19 cellular contexts compared by ENCODE assay signal in the genomic region with DNA sequence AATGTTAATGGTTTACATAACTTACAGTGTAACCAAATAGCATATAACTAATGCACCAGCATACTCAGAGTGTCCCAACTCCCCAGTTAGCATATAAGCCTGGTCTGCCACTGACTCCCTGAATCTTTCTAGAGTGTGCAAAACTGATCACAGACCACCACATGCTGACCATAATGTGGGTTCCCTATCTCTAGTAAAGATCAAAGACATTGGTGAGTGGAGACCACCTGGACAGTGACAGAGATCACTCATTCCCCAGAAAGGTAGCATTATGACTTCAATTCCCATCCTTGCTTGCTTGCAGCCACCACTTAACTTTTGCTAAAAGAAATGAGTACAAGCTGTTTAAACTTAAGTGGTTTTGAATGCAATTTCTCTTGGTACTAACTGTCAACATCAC. TPM values are rescaled to one million over a fixed set of nuclear protein-coding genes. Genes with fewer than 3 reads are reported as not detected.
DNase-seq lines count a peak whose midpoint lies in the region; ATAC-seq, FAIRE-seq and TF ChIP-seq lines count a peak whose summit lies in the region.
"Had no signal": no experiment of that assay in that cellular context is flagged by ENCODE, and none has a peak within 500 bp of the region (broad histone marks: within the 10 kb centered on the region; RNA-seq: fewer than 3 reads in every experiment).

No MANE protein-coding gene starts in this region.

- TF ChIP-seq POLR2A in HepG2 (IDR thresholded peaks at IDR 0.05; ENCODE audit: insufficient read depth in 1 of 2, low read depth in 2 of 2, low read length in 2 of 2) (no peak), right lobe of liver (IDR thresholded peaks at IDR 0.05) (no peak)

- no peaks in the 10 kb centered on the region for H3K79me2 ChIP-seq in HepG2 (ENCODE audit: insufficient read depth, low read length)

- BruUV-seq in HepG2 (replicated peaks; lab: Mats Ljungman, UMichigan), result no TSS peak

- H3K4me2 ChIP-seq in HepG2 (ENCODE audit: low read depth, low read length), result no peak overlapping the region
- H3K4me2 ChIP-seq: GM23338 had no signal

- H3K4me3 ChIP-seq in HepG2 (replicated peaks in 1 of 3; ENCODE audit: insufficient read depth in 1 of 3, low read depth in 2 of 3, low read length in 3 of 3), result no peak overlapping the region
- H3K4me3 ChIP-seq in right lobe of liver, result no peak overlapping the region
- H3K4me3 ChIP-seq: GM23338, SK-N-MC had no signal

- H3K27ac ChIP-seq in HepG2 (ENCODE audit: extremely low read length, insufficient read depth, low read length), result no peak overlapping the region
- no peak overlapping the region for H3K27ac ChIP-seq in right lobe of liver
- H3K27ac ChIP-seq: C4-2B, SK-N-MC had no signal

- H2AFZ ChIP-seq in HepG2 (ENCODE audit: low read length), result no peak overlapping the region
- H2AFZ ChIP-seq: GM23338 had no signal

- POLR2A ChIA-PET in HepG2 (lab: Yijun Ruan, JAX), result no interaction called here

- no peaks in the 10 kb centered on the region for H4K20me1 ChIP-seq in HepG2 (ENCODE audit: insufficient read depth, low read length)

- TF ChIP-seq CTCF in HepG2 (CRISPR knock-in tag; IDR thresholded peaks at IDR 0.05) (no peak), right lobe of liver (IDR thresholded peaks at IDR 0.05) (no peak)

- H3K27me3 ChIP-seq in HepG2 (ENCODE audit: control insufficient read depth in 1 of 2, insufficient read depth in 2 of 2, low read length in 2 of 2), result no peaks in the 10 kb centered on the region
- no peaks in the 10 kb centered on the region for H3K27me3 ChIP-seq in right lobe of liver

- DNase-seq in HepG2 (ENCODE audit: low spot score) (no peak), right lobe of liver (no peak), SK-N-DZ (ENCODE audit: low spot score) (peak; percentile 2), retina (no peak)
- no peak for DNase-seq in stimulated activated CD4-positive, alpha-beta T cell treated with anti-CD3 and anti-CD28 coated beads, Interleukin-2, amount 100 ng/mL, for 24 hours
- DNase-seq: DMS53, GDM1, NCI-H1105 treated with DMSO at 0.1 percent for 48 hours, NCI-H2081 treated with DMSO at 0.1 percent for 48 hours, NCI-H446, NCI-H526, OCI-M1, Right ventricle myocardium superior had no signal

- H3K9me3 ChIP-seq in HepG2 (ENCODE audit: low read length) (no peaks in the 10 kb centered on the region), right lobe of liver (no peaks in the 10 kb centered on the region)

- no peak for FAIRE-seq in HepG2 (lab: Jason Lieb, UNC)

- no peak overlapping the region for H3K9ac ChIP-seq in HepG2 (ENCODE audit: insufficient read depth, low read depth, low read length)

- ATAC-seq in HepG2 (peak; percentile 70), right lobe of liver (no peak), HG02623 (IDR thresholded peaks at IDR 0.05; ENCODE audit: unreplicated experiment) (peak; percentile 47), HG02763 (IDR thresholded peaks at IDR 0.05; ENCODE audit: unreplicated experiment) (no peak)
- ATAC-seq: GM23338, HCT116 had no signal

- CTCF ChIA-PET in HepG2 (lab: Yijun Ruan, JAX; ENCODE audit: low intra/inter-chr PET ratio, low total read pairs), result no interaction called here

- TF ChIP-seq EP300 in HepG2 (IDR thresholded peaks at IDR 0.05; ENCODE audit: low read depth in 2 of 2, low read length in 2 of 2) (no peak), HepG2 (CRISPR knock-in tag; IDR thresholded peaks at IDR 0.05; ENCODE audit: borderline replicate concordance) (no peak)

- in situ Hi-C loops in HepG2 (cut with HindIII; ENCODE audit: extremely low pct_ligation_motif_present, low pct_unique_long_range_greater_than_20kb), result no loop called here

- H3K4me1 ChIP-seq in HepG2 (ENCODE audit: insufficient read depth, low read length) (peaks cover 13% of the 10 kb centered on the region), right lobe of liver (no peaks in the 10 kb centered on the region)

- no peak for TF ChIP-seq RAD21 in HepG2 (CRISPR knock-in tag; IDR thresholded peaks at IDR 0.05)

- intact Hi-C loops in HepG2 (cut with micrococcal nuclease; ENCODE audit: unreplicated experiment) (no loop called here), right lobe of liver (cut with DNase I) (no loop called here)

- H3K36me3 ChIP-seq in HepG2 (replicated peaks in 1 of 2; ENCODE audit: control insufficient read depth in 1 of 2, insufficient read depth in 2 of 2, low read length in 2 of 2) (no peaks in the 10 kb centered on the region), right lobe of liver (no peaks in the 10 kb centered on the region)

TF ChIP-seq in HepG2, 621 proteins besides CTCF, POLR2A, EP300 and RAD21 (continues in another document):
- TF ChIP-seq ZNF296 (CRISPR knock-in tag; conservative IDR thresholded peaks at IDR 0.05), result no peak
- TF ChIP-seq, protein P1, sequence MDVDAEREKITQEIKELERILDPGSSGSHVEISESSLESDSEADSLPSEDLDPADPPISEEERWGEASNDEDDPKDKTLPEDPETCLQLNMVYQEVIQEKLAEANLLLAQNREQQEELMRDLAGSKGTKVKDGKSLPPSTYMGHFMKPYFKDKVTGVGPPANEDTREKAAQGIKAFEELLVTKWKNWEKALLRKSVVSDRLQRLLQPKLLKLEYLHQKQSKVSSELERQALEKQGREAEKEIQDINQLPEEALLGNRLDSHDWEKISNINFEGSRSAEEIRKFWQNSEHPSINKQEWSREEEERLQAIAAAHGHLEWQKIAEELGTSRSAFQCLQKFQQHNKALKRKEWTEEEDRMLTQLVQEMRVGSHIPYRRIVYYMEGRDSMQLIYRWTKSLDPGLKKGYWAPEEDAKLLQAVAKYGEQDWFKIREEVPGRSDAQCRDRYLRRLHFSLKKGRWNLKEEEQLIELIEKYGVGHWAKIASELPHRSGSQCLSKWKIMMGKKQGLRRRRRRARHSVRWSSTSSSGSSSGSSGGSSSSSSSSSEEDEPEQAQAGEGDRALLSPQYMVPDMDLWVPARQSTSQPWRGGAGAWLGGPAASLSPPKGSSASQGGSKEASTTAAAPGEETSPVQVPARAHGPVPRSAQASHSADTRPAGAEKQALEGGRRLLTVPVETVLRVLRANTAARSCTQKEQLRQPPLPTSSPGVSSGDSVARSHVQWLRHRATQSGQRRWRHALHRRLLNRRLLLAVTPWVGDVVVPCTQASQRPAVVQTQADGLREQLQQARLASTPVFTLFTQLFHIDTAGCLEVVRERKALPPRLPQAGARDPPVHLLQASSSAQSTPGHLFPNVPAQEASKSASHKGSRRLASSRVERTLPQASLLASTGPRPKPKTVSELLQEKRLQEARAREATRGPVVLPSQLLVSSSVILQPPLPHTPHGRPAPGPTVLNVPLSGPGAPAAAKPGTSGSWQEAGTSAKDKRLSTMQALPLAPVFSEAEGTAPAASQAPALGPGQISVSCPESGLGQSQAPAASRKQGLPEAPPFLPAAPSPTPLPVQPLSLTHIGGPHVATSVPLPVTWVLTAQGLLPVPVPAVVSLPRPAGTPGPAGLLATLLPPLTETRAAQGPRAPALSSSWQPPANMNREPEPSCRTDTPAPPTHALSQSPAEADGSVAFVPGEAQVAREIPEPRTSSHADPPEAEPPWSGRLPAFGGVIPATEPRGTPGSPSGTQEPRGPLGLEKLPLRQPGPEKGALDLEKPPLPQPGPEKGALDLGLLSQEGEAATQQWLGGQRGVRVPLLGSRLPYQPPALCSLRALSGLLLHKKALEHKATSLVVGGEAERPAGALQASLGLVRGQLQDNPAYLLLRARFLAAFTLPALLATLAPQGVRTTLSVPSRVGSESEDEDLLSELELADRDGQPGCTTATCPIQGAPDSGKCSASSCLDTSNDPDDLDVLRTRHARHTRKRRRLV (CRISPR knock-in tag; IDR thresholded peaks at IDR 0.05), result no peak
- TF ChIP-seq ZNF224 (CRISPR knock-in tag; IDR thresholded peaks at IDR 0.05), result no peak
- no peak for TF ChIP-seq PITX1 (CRISPR knock-in tag; IDR thresholded peaks at IDR 0.05)
- no peak for TF ChIP-seq KDM4B (CRISPR knock-in tag; IDR thresholded peaks at IDR 0.05)

RNA-seq across cellular contexts. Expression of a gene that starts 39.0 kb away (rescaled TPM):
- 9.8 and 10.3 TPM in 2 replicates for total RNA-seq in HepG2 (2016; rRNA removed; fragmentation: Illumina TruSeq; extraction: Trizol)
- 35.1 and 38.9 TPM in 2 replicates for total RNA-seq in HepG2 (2016; cell fraction: cytosol; rRNA removed; fragmentation: Illumina TruSeq; extraction: Trizol; ENCODE audit: low read depth)
- total RNA-seq in HepG2 (2016; cell fraction: insoluble cytoplasmic fraction; rRNA removed; fragmentation: Illumina TruSeq; extraction: Trizol), result 8.9 and 10.1 TPM in 2 replicates
- 23.3 and 30.6 TPM in 2 replicates for total RNA-seq in HepG2 (2016; cell fraction: membrane; rRNA removed; fragmentation: Illumina TruSeq; extraction: Trizol)
- total RNA-seq in HepG2 (2016; cell fraction: nucleus; rRNA removed; fragmentation: Illumina TruSeq; extraction: Trizol), result 16.6 and 16.9 TPM in 2 replicates
- polyA plus RNA-seq in HepG2 (2011; rRNA removed), result 4.8 and 5.4 TPM in 2 replicates
- 2.0 and 2.5 TPM in 2 replicates for polyA plus RNA-seq in HepG2 (2011; cell fraction: cytosol; rRNA removed)
- polyA plus RNA-seq in HepG2 (2011; cell fraction: nucleus; rRNA removed), result 5.7 and 6.3 TPM in 2 replicates
- 4.7 and 4.9 TPM in 2 replicates for polyA plus RNA-seq in HepG2 (2012)
- polyA plus RNA-seq in HepG2 (2016; cell fraction: cytosol; fragmentation: Illumina TruSeq; extraction: Trizol; ENCODE audit: low read depth), result 0.44 and 0.53 TPM in 2 replicates
- polyA plus RNA-seq in HepG2 (2016; cell fraction: insoluble cytoplasmic fraction; fragmentation: Illumina TruSeq; extraction: Trizol; ENCODE audit: low read depth), result 4.5 and 5.3 TPM in 2 replicates
- polyA plus RNA-seq in HepG2 (2016; cell fraction: membrane; fragmentation: Illumina TruSeq; extraction: Trizol; ENCODE audit: low read depth), result 1.1 and 1.2 TPM in 2 replicates
- polyA plus RNA-seq in HepG2 (2016; cell fraction: nucleus; fragmentation: Illumina TruSeq; extraction: Trizol; ENCODE audit: insufficient read depth, low read depth), result 8.8 and 11.2 TPM in 2 replicates
- 3.5 and 5.5 TPM in 2 replicates for polyA minus RNA-seq in HepG2 (2011; rRNA and poly(A)+ RNA removed; ENCODE audit: low replicate concordance)
- polyA minus RNA-seq in HepG2 (2011; cell fraction: cytosol; rRNA and poly(A)+ RNA removed), result 7.0 and 8.4 TPM in 2 replicates
- 34.2 and 38.8 TPM in 2 replicates for polyA minus RNA-seq in HepG2 (2011; cell fraction: nucleus; rRNA and poly(A)+ RNA removed)
- total RNA-seq in right lobe of liver, result 10 to 100 TPM in 3 of 6 experiments, 1 to 10 TPM in 3; 7.1 to 19.1 (median 11.1) TPM
- polyA plus RNA-seq in SK-N-DZ (2014; cell fraction: cytosol; rRNA removed), result 11.6 and 15.3 TPM in 2 replicates
- 9.0 and 20.9 TPM in 2 replicates for polyA plus RNA-seq in SK-N-DZ (2014; cell fraction: nucleus; rRNA removed)

Comparison
In these comparisons a context has a peak if more than half of its experiments do, and no peak if none do; other contexts are left out.
1. ATAC-seq: peak in HepG2 (single experiment) and HG02623 (single experiment); none in right lobe of liver (0 of 4) and HG02763 (single experiment).